In genomic region chr14:28936601-28937000, GRCh38 we compare ENCODE assay signal across 29 cellular contexts.
"Had no signal": no experiment of that assay in that cellular context is flagged by ENCODE, and none has a peak within 500 bp of the region (broad histone marks: within the 10 kb centered on the region; RNA-seq: fewer than 3 reads in every experiment).

No MANE protein-coding gene starts in this region.

- H3K27me3 ChIP-seq: neural progenitor cell, ovary, right lobe of liver, sigmoid colon, stomach, suprapubic skin, testis, tibial artery, transverse colon, upper lobe of right lung, uterus had no signal

- H3K4me1 Mint-ChIP-seq: natural killer cell; nephron; neural progenitor cell; stimulated activated effector memory CD8-positive, alpha-beta T cell treated with anti-CD3 and anti-CD28 coated beads, Interleukin-12 subunit alpha, Interleukin-12 subunit beta, amount 100 ng/mL, for 72 hours; stimulated activated naive B cell treated with anti-CD40 and anti-IgM and Interleukin-4, amounts not matched to agents 10 μg/mL and 1 μg/mL and 100 μg/mL, for 72 hours had no signal

- H3K36me3 ChIP-seq: neural progenitor cell, ovary, right lobe of liver, sigmoid colon, stomach, suprapubic skin, tibial artery, transverse colon, upper lobe of right lung, uterus had no signal

- H3K27ac Mint-ChIP-seq: natural killer cell; nephron; neural progenitor cell; progenitor cell of endocrine pancreas; stimulated activated effector memory CD8-positive, alpha-beta T cell treated with anti-CD3 and anti-CD28 coated beads, Interleukin-12 subunit alpha, Interleukin-12 subunit beta, amount 100 ng/mL, for 72 hours; stimulated activated naive B cell treated with anti-CD40 and anti-IgM and Interleukin-4, amounts not matched to agents 10 μg/mL and 1 μg/mL and 100 μg/mL, for 72 hours; stimulated activated naive CD8-positive, alpha-beta T cell treated with anti-CD3 and anti-CD28 coated beads, Interleukin-15, Interleukin-2, amounts not matched to agents 100 ng/mL and 50 ng/mL, for 24 hours; type B pancreatic cell had no signal

- H3K36me3 Mint-ChIP-seq: neural progenitor cell; stimulated activated effector memory CD8-positive, alpha-beta T cell treated with anti-CD3 and anti-CD28 coated beads, Interleukin-12 subunit alpha, Interleukin-12 subunit beta, amount 100 ng/mL, for 72 hours; stimulated activated naive B cell treated with anti-CD40 and anti-IgM and Interleukin-4, amounts not matched to agents 10 μg/mL and 1 μg/mL and 100 μg/mL, for 72 hours; type B pancreatic cell had no signal

- H3K4me1 ChIP-seq: neural progenitor cell, parathyroid adenoma, psoas muscle, right lobe of liver, sigmoid colon, stomach, suprapubic skin, testis, tibial artery, transverse colon, upper lobe of right lung, uterus had no signal

- H3K4me3 ChIP-seq: neural progenitor cell, ovary, psoas muscle, right lobe of liver, sigmoid colon, stomach, suprapubic skin, testis, tibial artery, transverse colon, upper lobe of right lung, uterus had no signal

- H3K4me3 Mint-ChIP-seq: natural killer cell; nephron; neural progenitor cell; stimulated activated effector memory CD8-positive, alpha-beta T cell treated with anti-CD3 and anti-CD28 coated beads, Interleukin-12 subunit alpha, Interleukin-12 subunit beta, amount 100 ng/mL, for 72 hours; stimulated activated naive B cell treated with anti-CD40 and anti-IgM and Interleukin-4, amounts not matched to agents 10 μg/mL and 1 μg/mL and 100 μg/mL, for 72 hours; stimulated activated naive CD8-positive, alpha-beta T cell treated with anti-CD3 and anti-CD28 coated beads, Interleukin-15, Interleukin-2, amounts not matched to agents 100 ng/mL and 50 ng/mL, for 24 hours; type B pancreatic cell had no signal

- H3K9me3 ChIP-seq: ovary, right lobe of liver, testis, tibial artery, upper lobe of right lung, uterus had no signal

- H3K27ac ChIP-seq: neural progenitor cell, ovary, parathyroid adenoma, psoas muscle, right lobe of liver, sigmoid colon, stomach, suprapubic skin, testis, tibial artery, transverse colon, upper lobe of right lung, uterus had no signal

- ATAC-seq: natural killer cell; psoas muscle; right cardiac atrium; right lobe of liver; stimulated activated effector memory CD8-positive, alpha-beta T cell treated with anti-CD3 and anti-CD28 coated beads, Interleukin-12 subunit alpha, Interleukin-12 subunit beta, amount 100 ng/mL, for 72 hours; stimulated activated naive B cell treated with anti-CD40 and anti-IgM and Interleukin-4, amounts not matched to agents 10 μg/mL and 1 μg/mL and 100 μg/mL, for 72 hours; upper lobe of right lung had no signal

- DNase-seq: natural killer cell; occipital lobe; ovary; posterior cingulate gyrus; psoas muscle; right cardiac atrium; right lobe of liver; sigmoid colon; small intestine; stimulated activated CD4-positive, alpha-beta T cell treated with anti-CD3 and anti-CD28 coated beads, Interleukin-15, amount 100 ng/mL, for 24 hours; stimulated activated CD4-positive, alpha-beta T cell treated with anti-CD3 and anti-CD28 coated beads, Interleukin-2, amount 100 ng/mL, for 24 hours; stimulated activated CD4-positive, alpha-beta T cell treated with anti-CD3 and anti-CD28 coated beads, Interleukin-2, amount 100 ng/mL, for 48 hours; stimulated activated CD4-positive, alpha-beta T cell treated with anti-CD3 and anti-CD28 coated beads, Interleukin-4, amount 100 ng/mL, for 24 hours; stimulated activated naive B cell treated with anti-CD40 and anti-IgM and Interleukin-4, amounts not matched to agents 10 μg/mL and 1 μg/mL and 100 μg/mL, for 72 hours; stimulated activated naive CD4-positive, alpha-beta T cell treated with Interleukin-2 at 50 U/mL for 16 hours; stomach; testis; tibial artery; transverse colon; upper lobe of right lung; uterus had no signal

- H3K27me3 Mint-ChIP-seq: stimulated activated naive B cell treated with anti-CD40 and anti-IgM and Interleukin-4, amounts not matched to agents 10 μg/mL and 1 μg/mL and 100 μg/mL, for 72 hours; stimulated activated naive CD8-positive, alpha-beta T cell treated with anti-CD3 and anti-CD28 coated beads, Interleukin-15, Interleukin-2, amounts not matched to agents 100 ng/mL and 50 ng/mL, for 24 hours; type B pancreatic cell had no signal

- H3K9ac ChIP-seq: neural progenitor cell, parathyroid adenoma had no signal
